21 cellular contexts compared by ENCODE assay signal in the genomic region with DNA sequence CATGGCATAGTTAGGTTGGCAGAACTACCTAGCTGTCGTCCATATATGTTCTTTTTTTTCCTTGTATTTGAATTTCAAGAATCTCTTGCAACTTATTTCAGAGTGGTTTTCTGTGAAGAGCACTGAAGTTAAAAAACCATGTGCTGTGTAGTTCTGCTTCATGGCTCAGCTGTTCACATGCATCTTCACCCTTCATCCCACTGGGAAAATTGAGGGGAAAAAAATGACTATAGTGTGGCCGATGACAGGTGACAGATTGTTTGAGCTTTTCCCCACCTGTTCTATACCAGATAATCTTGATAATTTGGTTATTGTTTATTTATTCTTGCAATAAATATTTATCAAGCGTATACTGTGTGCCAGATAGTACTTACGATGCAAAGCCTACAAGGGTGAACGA.
DNase-seq lines count a peak whose midpoint lies in the region; ATAC-seq and TF ChIP-seq lines count a peak whose summit lies in the region.
"Had no signal": no experiment of that assay in that cellular context is flagged by ENCODE, and none has a peak within 500 bp of the region (broad histone marks: within the 10 kb centered on the region; RNA-seq: fewer than 3 reads in every experiment).

No MANE protein-coding gene starts in this region.

- H3K27me3 ChIP-seq in SU-DHL-6 (ENCODE audit: low read length) (no peaks in the 10 kb centered on the region), hepatocyte (no peaks in the 10 kb centered on the region), stomach (no peaks in the 10 kb centered on the region)
- H3K27me3 ChIP-seq: esophagus muscularis mucosa had no signal

- ATAC-seq in sciatic nerve (no peak), HG02938 (IDR thresholded peaks at IDR 0.05; ENCODE audit: unreplicated experiment) (no peak)
- ATAC-seq: HepG2; naive thymus-derived CD4-positive, alpha-beta T cell; right cardiac atrium had no signal

- H4K20me1 ChIP-seq in SU-DHL-6 (ENCODE audit: low read depth, low read length) (no peaks in the 10 kb centered on the region), hepatocyte (ENCODE audit: insufficient read depth, poor library complexity, severe bottlenecking) (no peaks in the 10 kb centered on the region)

- H3K36me3 ChIP-seq in SU-DHL-6 (ENCODE audit: low read length) = no peaks in the 10 kb centered on the region; the same call in 1 of the 2 replicates
- no peaks in the 10 kb centered on the region for H3K36me3 ChIP-seq in hepatocyte (replicated peaks; ENCODE audit: insufficient read depth, low read depth)
- peaks cover 7 to 23% (median 11%) of the 10 kb centered on the region in 4 donors for H3K36me3 ChIP-seq in stomach

- H3K4me2 ChIP-seq in SU-DHL-6 (ENCODE audit: low read depth, low read length, poor library complexity, severe bottlenecking) = peak overlapping the region; percentile 79
- no peak overlapping the region for H3K4me2 ChIP-seq in hepatocyte

- intact Hi-C loops in stomach (cut with DNase I; ENCODE audit: low total_unique reads) = no loop called here
- intact Hi-C loops in activated CD4-positive, alpha-beta memory T cell treated with anti-CD3 and anti-CD28 coated beads for 36 hours (cut with micrococcal nuclease) = no loop called here
- intact Hi-C loops in sciatic nerve (cut with DNase I) = no loop called here

- peaks cover 28% of the 10 kb centered on the region for H3K36me3 Mint-ChIP-seq in activated CD4-positive, alpha-beta memory T cell treated with anti-CD3 and anti-CD28 coated beads for 36 hours

- no peak overlapping the region for H2AFZ ChIP-seq in SU-DHL-6 (ENCODE audit: low read depth, low read length, severe bottlenecking)
- H2AFZ ChIP-seq in hepatocyte = no peak overlapping the region

- peak overlapping the region; percentile 59 for H3K9ac ChIP-seq in SU-DHL-6 (ENCODE audit: low read length)

- H3K4me1 ChIP-seq in hepatocyte (ENCODE audit: insufficient read depth) = peaks cover 54% of the 10 kb centered on the region
- H3K4me1 ChIP-seq in stomach = peaks cover 8 to 41% (median 32%) of the 10 kb centered on the region in 4 donors

- no peak for TF ChIP-seq CTCF in SU-DHL-6 (IDR thresholded peaks at IDR 0.05; ENCODE audit: insufficient read depth, low read length, poor library complexity, severe bottlenecking)
- no peak for TF ChIP-seq CTCF in hepatocyte (IDR thresholded peaks at IDR 0.05; ENCODE audit: poor library complexity)
- TF ChIP-seq CTCF in stomach (IDR thresholded peaks at IDR 0.05) = no peak

- H3K27ac Mint-ChIP-seq in activated CD4-positive, alpha-beta memory T cell treated with anti-CD3 and anti-CD28 coated beads for 36 hours = no peak overlapping the region
- H3K27ac Mint-ChIP-seq: naive thymus-derived CD4-positive, alpha-beta T cell had no signal

- H3K9me3 Mint-ChIP-seq in activated CD4-positive, alpha-beta memory T cell treated with anti-CD3 and anti-CD28 coated beads for 36 hours = no peaks in the 10 kb centered on the region
- H3K9me3 Mint-ChIP-seq: activated naive CD4-positive, alpha-beta T cell treated with anti-CD3 and anti-CD28 coated beads, Interleukin-2, amount 50 U/mL, for 72 hours; CD4-positive, CD25-positive, alpha-beta regulatory T cell; naive thymus-derived CD4-positive, alpha-beta T cell had no signal

- peak overlapping the region; percentile 99 for H3K27ac ChIP-seq in SU-DHL-6 (ENCODE audit: low read depth, low read length)
- peak overlapping the region; percentile 90 for H3K27ac ChIP-seq in hepatocyte
- H3K27ac ChIP-seq in stomach = peak overlapping the region in 3 of 5 donors; percentile 55 to 76 (median 73)

- no peak for TF ChIP-seq POLR2A in stomach (IDR thresholded peaks at IDR 0.05)

- CTCF ChIA-PET in activated CD4-positive, alpha-beta memory T cell treated with anti-CD3 and anti-CD28 coated beads for 36 hours (lab: Charles Lee) = interaction anchor here (0.7 to 1.4 kb wide), 3 partner anchors 71 to 364 kb away, joined by 3 to 4 read pairs (median 3); no protein-coding TSS in a partner anchor

- DNase-seq in LHCN-M2 (ENCODE audit: low read depth) (peak; percentile 52), hepatocyte (ENCODE audit: low spot score) (no peak), stomach (no peak), sciatic nerve (ENCODE audit: low spot score) (no peak)
- DNase-seq in activated CD4-positive, alpha-beta memory T cell treated with anti-CD3 and anti-CD28 coated beads for 36 hours = no peak
- DNase-seq in activated CD8-positive, alpha-beta memory T cell treated with anti-CD3 and anti-CD28 coated beads, Interleukin-2, amount 50 U/mL, for 4 hours = no peak
- DNase-seq: activated CD8-positive, alpha-beta memory T cell treated with anti-CD3 and anti-CD28 coated beads for 24 hours; activated T-cell treated with anti-CD3 and anti-CD28 coated beads, Interleukin-2, amount 50 U/mL, for 48 hours; effector CD8-positive, alpha-beta T cell; mesendoderm; naive thymus-derived CD4-positive, alpha-beta T cell; NCI-H2107; right cardiac atrium; Right ventricle myocardium superior; stimulated activated CD8-positive, alpha-beta memory T cell treated with anti-CD3 and anti-CD28 coated beads, Interleukin-4, amount 100 ng/mL, for 48 hours had no signal

- H3F3A ChIP-seq in SU-DHL-6 (ENCODE audit: insufficient read depth) = peaks cover 80% of the 10 kb centered on the region

- 94% methylated on average over 5 of the region's 5 CpGs for WGBS in hepatocyte (ENCODE audit: low lambda C conversion rate, missing lambda C conversion rate)
- 75 to 86% (median 81%) methylated on average over 5 of the region's 5 CpGs for WGBS in stomach, 5 donors

- POLR2A ChIA-PET in activated CD4-positive, alpha-beta memory T cell treated with anti-CD3 and anti-CD28 coated beads for 36 hours (lab: Charles Lee) = no interaction called here

- no peaks in the 10 kb centered on the region for H3K9me2 ChIP-seq in SU-DHL-6 (replicated peaks; ENCODE audit: insufficient read depth, low read length)
- H3K9me2 ChIP-seq in hepatocyte (replicated peaks; ENCODE audit: insufficient read depth) = no peaks in the 10 kb centered on the region

- H3K4me3 Mint-ChIP-seq in activated CD4-positive, alpha-beta memory T cell treated with anti-CD3 and anti-CD28 coated beads for 36 hours = no peak overlapping the region
- H3K4me3 Mint-ChIP-seq: CD4-positive, CD25-positive, alpha-beta regulatory T cell; naive thymus-derived CD4-positive, alpha-beta T cell had no signal

- H3K4me3 ChIP-seq in SU-DHL-6 (ENCODE audit: insufficient read depth, low read length, poor library complexity, severe bottlenecking) = peak overlapping the region; percentile 16
- H3K4me3 ChIP-seq in hepatocyte = no peak overlapping the region
- no peak overlapping the region for H3K4me3 ChIP-seq in stomach
- H3K4me3 ChIP-seq: esophagus muscularis mucosa had no signal

- H3K9me3 ChIP-seq in SU-DHL-6 (ENCODE audit: insufficient read depth, low read length) (no peaks in the 10 kb centered on the region), hepatocyte (ENCODE audit: low read depth) (no peaks in the 10 kb centered on the region), stomach (no peaks in the 10 kb centered on the region)
- H3K9me3 ChIP-seq: esophagus muscularis mucosa had no signal

- no peaks in the 10 kb centered on the region for H3K27me3 Mint-ChIP-seq in activated CD4-positive, alpha-beta memory T cell treated with anti-CD3 and anti-CD28 coated beads for 36 hours
- H3K27me3 Mint-ChIP-seq: CD4-positive, CD25-positive, alpha-beta regulatory T cell; naive thymus-derived CD4-positive, alpha-beta T cell had no signal

- peaks cover 18% of the 10 kb centered on the region for H3K4me1 Mint-ChIP-seq in activated CD4-positive, alpha-beta memory T cell treated with anti-CD3 and anti-CD28 coated beads for 36 hours (ENCODE audit: low read depth)

- H3K79me2 ChIP-seq in SU-DHL-6 (ENCODE audit: insufficient read depth, low read length) (no peaks in the 10 kb centered on the region; the same call in 1 of the 2 replicates), hepatocyte (peaks cover 17% of the 10 kb centered on the region)

- no peak for TF ChIP-seq EP300 in stomach (IDR thresholded peaks at IDR 0.05)
